ENCODE assay signal across 1 cellular context in genomic region chr1:48017716-48018115, GRCh38.
TF ChIP-seq lines count a peak whose summit lies in the region.

No MANE protein-coding gene starts in this region.

TF ChIP-seq in K562, 482 proteins besides CTCF, POLR2A, EP300 and RAD21:
- no peak for TF ChIP-seq VEZF1 (CRISPR knock-in tag; IDR thresholded peaks at IDR 0.05)
- no peak for TF ChIP-seq ZBTB12 (CRISPR knock-in tag; IDR thresholded peaks at IDR 0.05)
- TF ChIP-seq PHB (CRISPR knock-in tag; IDR thresholded peaks at IDR 0.05): no peak
- no peak for TF ChIP-seq ESRRA (IDR thresholded peaks at IDR 0.05; ENCODE audit: borderline replicate concordance, low read depth)
- TF ChIP-seq LCOR (CRISPR knock-in tag; IDR thresholded peaks at IDR 0.05): no peak
- TF ChIP-seq ZNF584 (CRISPR knock-in tag; IDR thresholded peaks at IDR 0.05; ENCODE audit: low read depth): no peak
- TF ChIP-seq ZBTB34 (CRISPR knock-in tag; IDR thresholded peaks at IDR 0.05): no peak
- TF ChIP-seq ZNF699 (CRISPR knock-in tag; IDR thresholded peaks at IDR 0.05; ENCODE audit: insufficient replicate concordance): no peak
- TF ChIP-seq ZNF146 (CRISPR knock-in tag; IDR thresholded peaks at IDR 0.05; ENCODE audit: unreplicated experiment): no peak
- TF ChIP-seq ZBTB49 (CRISPR knock-in tag; IDR thresholded peaks at IDR 0.05; ENCODE audit: borderline replicate concordance): no peak
- TF ChIP-seq CBFA2T2 (conservative IDR thresholded peaks at IDR 0.05): peak; percentile 15; the same call in 1 of the 2 replicates
- no peak for TF ChIP-seq RREB1 (CRISPR knock-in tag; IDR thresholded peaks at IDR 0.05)
- no peak for TF ChIP-seq ATF2 (CRISPR knock-in tag; IDR thresholded peaks at IDR 0.05)
- peak; percentile 80 for TF ChIP-seq FOSL1 (tag; conservative IDR thresholded peaks at IDR 0.05)
- no peak for TF ChIP-seq ZEB2 (IDR thresholded peaks at IDR 0.05)
- TF ChIP-seq SIN3A (IDR thresholded peaks at IDR 0.05; ENCODE audit: borderline replicate concordance in 2 of 2, control insufficient read depth in 1 of 2, low read depth in 2 of 2, low read length in 2 of 2): no peak
- TF ChIP-seq NR2C2 (CRISPR knock-in tag; IDR thresholded peaks at IDR 0.05): no peak
- peak; percentile 12; the same call in 1 of the 2 replicates for TF ChIP-seq NR2C2 (tag; IDR thresholded peaks at IDR 0.05)
- no peak for TF ChIP-seq TOE1 (IDR thresholded peaks at IDR 0.05; ENCODE audit: borderline replicate concordance)
- TF ChIP-seq TOE1 (CRISPR knock-in tag; IDR thresholded peaks at IDR 0.05; ENCODE audit: borderline replicate concordance, low read depth): no peak
- no peak for TF ChIP-seq ATF3 (IDR thresholded peaks at IDR 0.05)
- no peak for TF ChIP-seq ATF3 (CRISPR knock-in tag; conservative IDR thresholded peaks at IDR 0.05)
